In genomic region chr14:91358654-91359210, GRCh38 we compare ENCODE assay signal across 22 cellular contexts. TPM values are rescaled to one million over a fixed set of nuclear protein-coding genes. Genes with fewer than 3 reads are reported as not detected.
DNase-seq lines count a peak whose midpoint lies in the region; ATAC-seq, FAIRE-seq and TF ChIP-seq lines count a peak whose summit lies in the region.
"Had no signal": no experiment of that assay in that cellular context is flagged by ENCODE, and none has a peak within 500 bp of the region (broad histone marks: within the 10 kb centered on the region; RNA-seq: fewer than 3 reads in every experiment).

No MANE protein-coding gene starts in this region.

- in situ Hi-C loops in GM12878 (cut with MboI): loop anchor here (25.0 kb wide), 1 partner anchor 1404 kb away; no protein-coding TSS in a partner anchor

- peak overlapping the region; percentile 39 for H3K27ac Mint-ChIP-seq in activated CD8-positive, alpha-beta T cell treated with anti-CD3 and anti-CD28 coated beads for 36 hours
- no peak overlapping the region for H3K27ac Mint-ChIP-seq in activated CD8-positive, alpha-beta T cell treated with anti-CD3 and anti-CD28 coated beads, Interleukin-2, amount 10 ng/mL, durations not matched to agents 7 days and 5 days
- H3K27ac Mint-ChIP-seq in natural killer cell treated with Interleukin-12 subunit alpha and Interleukin-12 subunit beta and Interleukin-15 and Interleukin-18, amount 100 ng/mL, for 72 hours: peak overlapping the region; percentile 73 to 87
- H3K27ac Mint-ChIP-seq: activated CD4-positive, alpha-beta memory T cell treated with anti-CD3 and anti-CD28 coated beads for 36 hours had no signal

- no peaks in the 10 kb centered on the region for H3K27me3 Mint-ChIP-seq in activated CD8-positive, alpha-beta T cell treated with anti-CD3 and anti-CD28 coated beads for 36 hours
- no peaks in the 10 kb centered on the region for H3K27me3 Mint-ChIP-seq in activated CD8-positive, alpha-beta T cell treated with anti-CD3 and anti-CD28 coated beads, Interleukin-2, amount 10 ng/mL, durations not matched to agents 7 days and 5 days (ENCODE audit: low read depth)
- H3K27me3 Mint-ChIP-seq in natural killer cell treated with Interleukin-12 subunit alpha and Interleukin-12 subunit beta and Interleukin-15 and Interleukin-18, amount 100 ng/mL, for 72 hours: no peaks in the 10 kb centered on the region
- H3K27me3 Mint-ChIP-seq: activated CD4-positive, alpha-beta memory T cell treated with anti-CD3 and anti-CD28 coated beads for 36 hours had no signal

- no peak for FAIRE-seq in GM12878 (lab: Jason Lieb, UNC)
- FAIRE-seq: HTR-8/SVneo, islet of Langerhans, small intestine had no signal

- no peak for DNase-seq in activated CD8-positive, alpha-beta T cell treated with anti-CD3 and anti-CD28 coated beads for 36 hours
- no peak for DNase-seq in activated CD8-positive, alpha-beta T cell treated with anti-CD3 and anti-CD28 coated beads, Interleukin-2, amount 10 ng/mL, durations not matched to agents 7 days and 5 days
- DNase-seq in NCI-H82 (lab: John Stamatoyannopoulos, UW): peak; percentile 85
- DNase-seq in GM12878 (ENCODE audit: low read depth, low spot score): no peak
- peak; percentile 51 for DNase-seq in natural killer cell treated with Interleukin-12 subunit alpha and Interleukin-12 subunit beta and Interleukin-15 and Interleukin-18, amount 100 ng/mL, for 72 hours (ENCODE audit: low spot score)
- DNase-seq in C1 segment of cervical spinal cord (lab: John Stamatoyannopoulos, UW): no peak
- no peak for DNase-seq in middle frontal gyrus (ENCODE audit: extremely low spot score, low spot score)
- DNase-seq in prostate gland (ENCODE audit: low spot score): no peak
- DNase-seq: activated CD4-positive, alpha-beta memory T cell treated with anti-CD3 and anti-CD28 coated beads for 36 hours; cerebellar nuclear complex; DMS79 treated with DMSO at 0.1 percent for 48 hours; effector memory CD4-positive, alpha-beta T cell; GM23248; lower lobe of right lung; NCI-H1436; NCI-H226; small intestine; testis had no signal

- no peak overlapping the region for H3K4me3 Mint-ChIP-seq in activated CD8-positive, alpha-beta T cell treated with anti-CD3 and anti-CD28 coated beads for 36 hours
- H3K4me3 Mint-ChIP-seq in activated CD8-positive, alpha-beta T cell treated with anti-CD3 and anti-CD28 coated beads, Interleukin-2, amount 10 ng/mL, durations not matched to agents 7 days and 5 days: no peak overlapping the region
- no peak overlapping the region for H3K4me3 Mint-ChIP-seq in natural killer cell treated with Interleukin-12 subunit alpha and Interleukin-12 subunit beta and Interleukin-15 and Interleukin-18, amount 100 ng/mL, for 72 hours
- H3K4me3 Mint-ChIP-seq: activated CD4-positive, alpha-beta memory T cell treated with anti-CD3 and anti-CD28 coated beads for 36 hours; activated T-helper 1 cell treated with anti-CD3 and anti-CD28 coated beads, Interleukin-12 subunit alpha, Interleukin-12 subunit beta, Interleukin-2, Interleukin-4 antibody, amounts not matched to agents 30 ng/mL and 10 ng/mL and 1 ng/mL, durations not matched to agents 14 hours and 24 hours and 36 hours had no signal

- no peak overlapping the region for H3K4me3 ChIP-seq in GM12878
- no peak overlapping the region for H3K4me3 ChIP-seq in prostate gland
- H3K4me3 ChIP-seq: GM23248, lower lobe of right lung, testis had no signal

- BruUV-seq in GM12878 (replicated peaks; lab: Mats Ljungman, UMichigan): TSS peak; percentile 7

- no peak overlapping the region for H3K27ac ChIP-seq in GM12878 (ENCODE audit: control insufficient read depth, insufficient read depth)
- H3K27ac ChIP-seq in prostate gland: no peak overlapping the region
- H3K27ac ChIP-seq: GM23248, lower lobe of right lung, testis had no signal

- peaks cover 93% of the 10 kb centered on the region for H3K79me2 ChIP-seq in GM12878 (ENCODE audit: control insufficient read depth, insufficient read depth, low read length)

- TF ChIP-seq RAD21 in GM12878 (IDR thresholded peaks at IDR 0.05; ENCODE audit: insufficient read depth, low read depth, low read length): no peak

- no peaks in the 10 kb centered on the region for H3K27me3 ChIP-seq in GM12878 (replicated peaks in 1 of 2; ENCODE audit: control insufficient read depth in 2 of 2, insufficient read depth in 2 of 2, low read length in 1 of 2)
- no peaks in the 10 kb centered on the region for H3K27me3 ChIP-seq in prostate gland (replicated peaks; ENCODE audit: insufficient read depth)
- H3K27me3 ChIP-seq: testis had no signal

- no peaks in the 10 kb centered on the region for H3K9me3 ChIP-seq in GM12878 (replicated peaks; ENCODE audit: control insufficient read depth, insufficient read depth, low read length)
- no peaks in the 10 kb centered on the region for H3K9me3 ChIP-seq in prostate gland
- H3K9me3 ChIP-seq: lower lobe of right lung, testis had no signal

- H3K9ac ChIP-seq in GM12878 (ENCODE audit: control insufficient read depth, insufficient read depth, low read length): no peak overlapping the region
- H3K9ac ChIP-seq: GM23248 had no signal

- TF ChIP-seq EP300 in GM12878 (IDR thresholded peaks at IDR 0.05; ENCODE audit: borderline replicate concordance in 1 of 2, control insufficient read depth in 1 of 2, low read depth in 2 of 2, low read length in 2 of 2): no peak

- POLR2A ChIA-PET in activated CD8-positive, alpha-beta T cell treated with anti-CD3 and anti-CD28 coated beads for 36 hours (lab: Charles Lee): interaction anchor here (1.0 to 12.7 kb wide), 3 partner anchors 9 to 60 kb away, joined by 3 to 167 read pairs (median 8); no protein-coding TSS in a partner anchor
- POLR2A ChIA-PET in activated CD8-positive, alpha-beta T cell treated with anti-CD3 and anti-CD28 coated beads, Interleukin-2, amount 10 ng/mL, durations not matched to agents 7 days and 5 days (lab: Charles Lee): interaction anchor here (0.6 kb wide), 1 partner anchor 547 kb away, joined by 3 read pairs; no protein-coding TSS in a partner anchor
- POLR2A ChIA-PET in GM12878 (lab: Charles Lee): interaction anchor here (1.0 kb wide), 1 partner anchor 43 kb away, joined by 3 read pairs; no protein-coding TSS in a partner anchor

- 95% methylated on average over 13 of the region's 13 CpGs for whole genome bisulfite sequencing in GM12878 (ENCODE audit: insufficient coverage, insufficient replicate concordance, low lambda C conversion rate, missing lambda C conversion rate)
- WGBS in prostate gland: 98% methylated on average over 13 of the region's 13 CpGs

- CTCF ChIA-PET in activated CD8-positive, alpha-beta T cell treated with anti-CD3 and anti-CD28 coated beads for 36 hours (lab: Charles Lee): interaction anchor here (1.1 to 14.9 kb wide), 5 partner anchors 9 to 58 kb away, joined by 3 to 183 read pairs (median 112); partner anchors contain the start of gene CCDC88C
- CTCF ChIA-PET in activated CD8-positive, alpha-beta T cell treated with anti-CD3 and anti-CD28 coated beads, Interleukin-2, amount 10 ng/mL, durations not matched to agents 7 days and 5 days (lab: Charles Lee): interaction anchor here (0.7 to 12.8 kb wide), 5 partner anchors 9 to 59 kb away, joined by 3 to 190 read pairs (median 3); partner anchors contain the start of gene CCDC88C
- CTCF ChIA-PET in GM12878 (lab: Yijun Ruan, JAX): interaction anchor here (1.3 to 5.6 kb wide), 2 partner anchors 35 to 57 kb away, joined by 4 to 70 read pairs; partner anchors contain the start of gene CCDC88C

- no peak for TF ChIP-seq POLR2A in GM12878 (IDR thresholded peaks at IDR 0.05; ENCODE audit: low read depth, low read length)
- TF ChIP-seq POLR2A in prostate gland (IDR thresholded peaks at IDR 0.05): no peak

- peaks cover 20 to 27% of the 10 kb centered on the region in 2 experiments for H3K36me3 ChIP-seq in GM12878 (ENCODE audit: control insufficient read depth in 2 of 2, insufficient read depth in 2 of 2, low read length in 1 of 2)
- H3K36me3 ChIP-seq in prostate gland: no peaks in the 10 kb centered on the region
- H3K36me3 ChIP-seq: lower lobe of right lung had no signal

- H3K4me1 Mint-ChIP-seq in activated CD8-positive, alpha-beta T cell treated with anti-CD3 and anti-CD28 coated beads for 36 hours (ENCODE audit: low read depth): peaks cover 87% of the 10 kb centered on the region
- H3K4me1 Mint-ChIP-seq in activated CD8-positive, alpha-beta T cell treated with anti-CD3 and anti-CD28 coated beads, Interleukin-2, amount 10 ng/mL, durations not matched to agents 7 days and 5 days (ENCODE audit: low read depth): peaks cover 75% of the 10 kb centered on the region
- peaks cover 53 to 63% of the 10 kb centered on the region in 2 donors for H3K4me1 Mint-ChIP-seq in natural killer cell treated with Interleukin-12 subunit alpha and Interleukin-12 subunit beta and Interleukin-15 and Interleukin-18, amount 100 ng/mL, for 72 hours (ENCODE audit: low read depth in 2 of 2)

- RAD21 ChIA-PET in GM12878 (lab: Charles Lee; ENCODE audit: unreplicated experiment): interaction anchor here (6.2 kb wide), 1 partner anchor 15 kb away, joined by 79 read pairs; no protein-coding TSS in a partner anchor

- no peak for ATAC-seq in activated CD8-positive, alpha-beta T cell treated with anti-CD3 and anti-CD28 coated beads for 36 hours
- no peak for ATAC-seq in activated CD8-positive, alpha-beta T cell treated with anti-CD3 and anti-CD28 coated beads, Interleukin-2, amount 10 ng/mL, durations not matched to agents 7 days and 5 days
- ATAC-seq in GM12878: no peak
- ATAC-seq in natural killer cell treated with Interleukin-12 subunit alpha and Interleukin-12 subunit beta and Interleukin-15 and Interleukin-18, amount 100 ng/mL, for 72 hours: no peak
- ATAC-seq: lower lobe of right lung had no signal

- H3K4me1 ChIP-seq in GM12878 (ENCODE audit: control insufficient read depth, insufficient read depth, low read length) (peaks cover 58% of the 10 kb centered on the region), prostate gland (replicated peaks) (peaks cover 4% of the 10 kb centered on the region)
- H3K4me1 ChIP-seq: testis had no signal

- SMC1A ChIA-PET in GM12878 (lab: Charles Lee; ENCODE audit: uncharacterized antibody, unreplicated experiment): interaction anchor here (1.3 to 22.7 kb wide), 2 partner anchors 7 to 57 kb away, joined by 5 to 349 read pairs; no protein-coding TSS in a partner anchor

- intact Hi-C loops in activated CD8-positive, alpha-beta T cell treated with anti-CD3 and anti-CD28 coated beads for 36 hours (cut with micrococcal nuclease): loop anchor here (10.0 kb wide), 1 partner anchor 56 kb away; the partner anchor contains the start of gene CCDC88C
- intact Hi-C loops in GM12878 (cut with micrococcal nuclease; ENCODE audit: unreplicated experiment): no loop called here
- intact Hi-C loops in prostate gland (cut with DNase I): no loop called here

- H2AFZ ChIP-seq in GM12878 (ENCODE audit: control insufficient read depth, low read depth, low read length): no peak overlapping the region
- H2AFZ ChIP-seq: GM23248 had no signal

- no peaks in the 10 kb centered on the region for H3K9me3 Mint-ChIP-seq in activated CD8-positive, alpha-beta T cell treated with anti-CD3 and anti-CD28 coated beads for 36 hours
- H3K9me3 Mint-ChIP-seq in activated CD8-positive, alpha-beta T cell treated with anti-CD3 and anti-CD28 coated beads, Interleukin-2, amount 10 ng/mL, durations not matched to agents 7 days and 5 days (ENCODE audit: insufficient read depth): no peaks in the 10 kb centered on the region
- H3K9me3 Mint-ChIP-seq in natural killer cell treated with Interleukin-12 subunit alpha and Interleukin-12 subunit beta and Interleukin-15 and Interleukin-18, amount 100 ng/mL, for 72 hours: no peaks in the 10 kb centered on the region
- H3K9me3 Mint-ChIP-seq: activated CD4-positive, alpha-beta memory T cell treated with anti-CD3 and anti-CD28 coated beads for 36 hours; activated T-helper 1 cell treated with anti-CD3 and anti-CD28 coated beads, Interleukin-12 subunit alpha, Interleukin-12 subunit beta, Interleukin-2, Interleukin-4 antibody, amounts not matched to agents 30 ng/mL and 10 ng/mL and 1 ng/mL, durations not matched to agents 14 hours and 24 hours and 36 hours had no signal

- H3K4me2 ChIP-seq in GM12878 (ENCODE audit: control insufficient read depth, insufficient read depth): no peak overlapping the region

- H3K36me3 Mint-ChIP-seq in activated CD8-positive, alpha-beta T cell treated with anti-CD3 and anti-CD28 coated beads for 36 hours (ENCODE audit: low read depth): peaks cover 40% of the 10 kb centered on the region
- H3K36me3 Mint-ChIP-seq in activated CD8-positive, alpha-beta T cell treated with anti-CD3 and anti-CD28 coated beads, Interleukin-2, amount 10 ng/mL, durations not matched to agents 7 days and 5 days (ENCODE audit: low read depth): peaks cover 57% of the 10 kb centered on the region
- no peaks in the 10 kb centered on the region for H3K36me3 Mint-ChIP-seq in natural killer cell treated with Interleukin-12 subunit alpha and Interleukin-12 subunit beta and Interleukin-15 and Interleukin-18, amount 100 ng/mL, for 72 hours

- H4K20me1 ChIP-seq in GM12878 (ENCODE audit: control insufficient read depth, insufficient read depth): no peaks in the 10 kb centered on the region; the same call in 1 of the 2 replicates

- TF ChIP-seq CTCF in activated CD8-positive, alpha-beta T cell treated with anti-CD3 and anti-CD28 coated beads for 36 hours (IDR thresholded peaks at IDR 0.05): no peak
- TF ChIP-seq CTCF in GM12878 (IDR thresholded peaks at IDR 0.05 in 2 of 3, conservative IDR thresholded peaks at IDR 0.05 in 1 of 3; ENCODE audit: control insufficient read depth in 2 of 3, extremely low read depth in 1 of 3, insufficient read depth in 1 of 3, low read depth in 3 of 3, low read length in 3 of 3): no peak
- no peak for TF ChIP-seq CTCF in prostate gland (IDR thresholded peaks at IDR 0.05)

RNA-seq across cellular contexts. Expression of gene CCDC88C, which starts 58.9 kb away (rescaled TPM):
- 10 to 100 TPM; 83.6 to 87.8 TPM for total RNA-seq in activated CD8-positive, alpha-beta T cell treated with anti-CD3 and anti-CD28 coated beads for 36 hours
- total RNA-seq in activated CD8-positive, alpha-beta T cell treated with anti-CD3 and anti-CD28 coated beads, Interleukin-2, amount 10 ng/mL, durations not matched to agents 7 days and 5 days: 100 to 1,000 TPM; 147 to 153 TPM
- total RNA-seq in GM12878 (2013; cell fraction: nucleolus; rRNA removed): 423 and 447 TPM in 2 replicates
- total RNA-seq in GM12878 (2014; rRNA removed): 48.4 and 48.8 TPM in 2 replicates
- total RNA-seq in GM12878 (2014; rRNA removed; fragmentation: Illumina TruSeq; extraction: Trizol): 35.7 and 41.3 TPM in 2 replicates
- total RNA-seq in GM12878 (2021): 71.3 and 79.6 TPM in 2 replicates
- polyA plus RNA-seq in GM12878 (2011; ENCODE audit: low read depth): 18.5 TPM
- 37.2 and 39.7 TPM in 2 replicates for polyA plus RNA-seq in GM12878 (2011; rRNA removed)
- polyA plus RNA-seq in GM12878 (2011; cell fraction: cytosol; rRNA removed): 37.8 and 40.4 TPM in 2 replicates
- polyA plus RNA-seq in GM12878 (2011; cell fraction: nucleus; rRNA removed): 123 and 167 TPM in 2 replicates
- 34.9 and 39.6 TPM in 2 replicates for polyA plus RNA-seq in GM12878 (2012)
- polyA plus RNA-seq in GM12878 (2014; fragmentation: Illumina TruSeq; extraction: Trizol): 20.2 and 31.3 TPM in 2 replicates
- polyA plus RNA-seq in GM12878 (2014; fragmentation: Nextera tagmentation; extraction: Ambion mirVana): 1 to 10 TPM; 4.0 to 7.0 TPM
- 53.5 and 66.2 TPM in 2 replicates for polyA plus RNA-seq in GM12878 (2014; rRNA removed)
- polyA plus RNA-seq in GM12878 (2016; fragmentation: Nextera tagmentation; extraction: Ambion mirVana): 10 to 100 TPM; 28.9 to 33.4 TPM
- polyA minus RNA-seq in GM12878 (2011; rRNA and poly(A)+ RNA removed): 69.8 and 107 TPM in 2 replicates
- 26.6 and 28.2 TPM in 2 replicates for polyA minus RNA-seq in GM12878 (2011; cell fraction: cytosol; rRNA and poly(A)+ RNA removed)
- polyA minus RNA-seq in GM12878 (2011; cell fraction: nucleus; rRNA and poly(A)+ RNA removed): 97.0 and 159 TPM in 2 replicates
- total RNA-seq in natural killer cell treated with Interleukin-12 subunit alpha and Interleukin-12 subunit beta and Interleukin-15 and Interleukin-18, amount 100 ng/mL, for 72 hours: 100 to 1,000 TPM; 103 to 175 TPM
- 10 to 100 TPM; 32.5 to 54.4 TPM for total RNA-seq in prostate gland
- total RNA-seq: GM23248 had no signal
- polyA plus RNA-seq: BJ, GM23248 had no signal

Comparison
In these comparisons a context has a peak if more than half of its experiments do, and no peak if none do; other contexts are left out.
1. DNase-seq: peak in NCI-H82 (single experiment) and natural killer cell treated with Interleukin-12 subunit alpha and Interleukin-12 subunit beta and Interleukin-15 and Interleukin-18, amount 100 ng/mL, for 72 hours (single experiment); none in activated CD8-positive, alpha-beta T cell treated with anti-CD3 and anti-CD28 coated beads for 36 hours (single experiment), activated CD8-positive, alpha-beta T cell treated with anti-CD3 and anti-CD28 coated beads, Interleukin-2, amount 10 ng/mL, durations not matched to agents 7 days and 5 days (single experiment), GM12878 (single experiment), C1 segment of cervical spinal cord (0 of 14), middle frontal gyrus (single experiment) and prostate gland (single experiment).